15 cellular contexts compared by ENCODE assay signal in genomic region chr16:65756163-65756562, GRCh38.
DNase-seq lines count a peak whose midpoint lies in the region; ATAC-seq, FAIRE-seq and TF ChIP-seq lines count a peak whose summit lies in the region.
"Had no signal": no experiment of that assay in that cellular context is flagged by ENCODE, and none has a peak within 500 bp of the region (broad histone marks: within the 10 kb centered on the region; RNA-seq: fewer than 3 reads in every experiment).

No MANE protein-coding gene starts in this region.

- no peaks in the 10 kb centered on the region for H3K9me2 ChIP-seq in PC-3 (replicated peaks; ENCODE audit: low read length)

- H3K27ac ChIP-seq in BLaER1 treated with 17β-estradiol and CSF1 and Interleukin-3, amounts not matched to agents 10 nM and 100 nM = peak overlapping the region in 9 of 11 experiments; percentile 15 to 62 (median 47); a peak in 15 of 22 replicates
- H3K27ac ChIP-seq in PC-3 (ENCODE audit: low read length) (no peak overlapping the region), K562 (ENCODE audit: extremely low read depth, low read depth, low read length) (no peak overlapping the region)
- H3K27ac ChIP-seq: C4-2B had no signal

- no peak for ATAC-seq in PC-3
- no peak for ATAC-seq in K562
- ATAC-seq in activated T-cell treated with anti-CD3 and anti-CD28 coated beads, Interleukin-2, amount 50 U/mL, for 4 hours = no peak
- no peak for ATAC-seq in GM19463 (IDR thresholded peaks at IDR 0.05; ENCODE audit: unreplicated experiment)

- H3K27ac Mint-ChIP-seq in nephron progenitor cell = peak overlapping the region; percentile 14
- H3K27ac Mint-ChIP-seq: CD4-positive, alpha-beta memory T cell had no signal

- 24% methylated on average over 4 of the region's 4 CpGs for WGBS in K562 (ENCODE audit: insufficient coverage, low coverage, missing lambda C conversion rate)

- H3K27me3 Mint-ChIP-seq in nephron progenitor cell (ENCODE audit: low read depth, poor library complexity) = peaks cover 8% of the 10 kb centered on the region
- H3K27me3 Mint-ChIP-seq in activated T-cell treated with anti-CD3 and anti-CD28 coated beads, Interleukin-2, amount 50 U/mL, for 4 hours (ENCODE audit: low read depth) = no peaks in the 10 kb centered on the region
- H3K27me3 Mint-ChIP-seq: CD4-positive, alpha-beta memory T cell had no signal

- peaks cover 0 to 39% (median 19%) of the 10 kb centered on the region in 11 experiments; a peak in 17 of 22 replicates for H3K9me3 ChIP-seq in BLaER1 treated with 17β-estradiol and CSF1 and Interleukin-3, amounts not matched to agents 10 nM and 100 nM (replicated peaks in 1 of 11)
- H3K9me3 ChIP-seq in PC-3 (ENCODE audit: low read length) (no peaks in the 10 kb centered on the region), K562 (replicated peaks; ENCODE audit: control insufficient read depth, insufficient read depth, low read depth, low read length) (no peaks in the 10 kb centered on the region)
- H3K9me3 ChIP-seq: HAP-1 had no signal

- BruUV-seq in PC-3 (replicated peaks; lab: Mats Ljungman, UMichigan) = no TSS peak
- BruUV-seq in K562 (replicated peaks; lab: Mats Ljungman, UMichigan) = no TSS peak

- H3K9me3 Mint-ChIP-seq in nephron progenitor cell = no peaks in the 10 kb centered on the region
- peaks cover 3% of the 10 kb centered on the region for H3K9me3 Mint-ChIP-seq in activated T-cell treated with anti-CD3 and anti-CD28 coated beads, Interleukin-2, amount 50 U/mL, for 4 hours

- TF ChIP-seq POLR2A in K562 (conservative IDR thresholded peaks at IDR 0.05) = no peak

- intact Hi-C loops in PC-3 (cut with micrococcal nuclease) = no loop called here
- intact Hi-C loops in K562 (cut with micrococcal nuclease) = no loop called here

- in situ Hi-C loops in K562 (cut with MboI) = no loop called here

- CTCF ChIA-PET in PC-3 (lab: Charles Lee) = no interaction called here
- CTCF ChIA-PET in K562 (lab: Yijun Ruan, JAX; ENCODE audit: low intra/inter-chr PET ratio) = no interaction called here

- H3K36me3 Mint-ChIP-seq in nephron progenitor cell (ENCODE audit: low read depth) = no peaks in the 10 kb centered on the region
- no peaks in the 10 kb centered on the region for H3K36me3 Mint-ChIP-seq in activated T-cell treated with anti-CD3 and anti-CD28 coated beads, Interleukin-2, amount 50 U/mL, for 4 hours (ENCODE audit: insufficient read depth)
- H3K36me3 Mint-ChIP-seq: CD4-positive, alpha-beta memory T cell had no signal

- H3K9me1 ChIP-seq in K562 (ENCODE audit: control insufficient read depth, insufficient read depth, low read length) = no peaks in the 10 kb centered on the region

- H3K9ac ChIP-seq in BLaER1 treated with 17β-estradiol and CSF1 and Interleukin-3, amounts not matched to agents 10 nM and 100 nM = peak overlapping the region in 1 of 11 experiments; percentile 11; a peak in 2 of 22 replicates
- H3K9ac ChIP-seq in PC-3 (ENCODE audit: low read length) (no peak overlapping the region), K562 (ENCODE audit: insufficient read depth in 1 of 2, low read depth in 2 of 2, low read length in 2 of 2) (no peak overlapping the region)

- peaks cover 17 to 73% (median 39%) of the 10 kb centered on the region in 10 experiments for H3K4me1 ChIP-seq in BLaER1 treated with 17β-estradiol and CSF1 and Interleukin-3, amounts not matched to agents 10 nM and 100 nM
- peaks cover 10% of the 10 kb centered on the region for H3K4me1 ChIP-seq in PC-3 (ENCODE audit: insufficient read depth, low read length)
- no peaks in the 10 kb centered on the region for H3K4me1 ChIP-seq in K562 (replicated peaks in 1 of 2; ENCODE audit: control insufficient read depth in 2 of 2, insufficient read depth in 2 of 2, low read length in 2 of 2)
- H3K4me1 ChIP-seq: HAP-1 had no signal

- H3K79me2 ChIP-seq in PC-3 (ENCODE audit: low read length) = no peaks in the 10 kb centered on the region
- no peaks in the 10 kb centered on the region for H3K79me2 ChIP-seq in K562 (ENCODE audit: control insufficient read depth, insufficient read depth, low read length)

- no peaks in the 10 kb centered on the region for H4K20me1 ChIP-seq in BLaER1 treated with 17β-estradiol and CSF1 and Interleukin-3, amounts not matched to agents 10 nM and 100 nM
- no peaks in the 10 kb centered on the region for H4K20me1 ChIP-seq in PC-3 (ENCODE audit: low read length)
- no peaks in the 10 kb centered on the region for H4K20me1 ChIP-seq in K562 (replicated peaks; ENCODE audit: control insufficient read depth, insufficient read depth, low read length)

- no peak overlapping the region for H3K4me3 ChIP-seq in BLaER1 treated with 17β-estradiol and CSF1 and Interleukin-3, amounts not matched to agents 10 nM and 100 nM
- H3K4me3 ChIP-seq in PC-3 (ENCODE audit: low read length) (no peak overlapping the region), K562 (no peak overlapping the region)
- H3K4me3 ChIP-seq: HAP-1 had no signal

- no peak for TF ChIP-seq CTCF in PC-3 (conservative IDR thresholded peaks at IDR 0.05; ENCODE audit: low read depth, low read length)
- no peak for TF ChIP-seq CTCF in K562 (IDR thresholded peaks at IDR 0.05 in 2 of 3, conservative IDR thresholded peaks at IDR 0.05 in 1 of 3; ENCODE audit: insufficient read depth in 2 of 3, low read depth in 1 of 3, low read length in 3 of 3)
- TF ChIP-seq CTCF in nephron progenitor cell (IDR thresholded peaks at IDR 0.05) = no peak

- peak overlapping the region; percentile 22 to 60 (median 40); a peak in 17 of 22 replicates for H3K4me2 ChIP-seq in BLaER1 treated with 17β-estradiol and CSF1 and Interleukin-3, amounts not matched to agents 10 nM and 100 nM
- H3K4me2 ChIP-seq in PC-3 (ENCODE audit: low read length) = peak overlapping the region; percentile 24
- H3K4me2 ChIP-seq in K562 (ENCODE audit: insufficient read depth, low read length) = no peak overlapping the region

- no peaks in the 10 kb centered on the region for H3K27me3 ChIP-seq in BLaER1 treated with 17β-estradiol and CSF1 and Interleukin-3, amounts not matched to agents 10 nM and 100 nM
- H3K27me3 ChIP-seq in PC-3 (ENCODE audit: low read length) (no peaks in the 10 kb centered on the region), K562 (ENCODE audit: control insufficient read depth in 2 of 2, insufficient read depth in 2 of 2, low read length in 2 of 2) (0 out of 5 replicates have a peak, but pooled peaks cover 0 to 2% of the 10 kb centered on the region in 2 experiments)

- H3K4me1 Mint-ChIP-seq in nephron progenitor cell = peaks cover 23% of the 10 kb centered on the region
- H3K4me1 Mint-ChIP-seq in activated T-cell treated with anti-CD3 and anti-CD28 coated beads, Interleukin-2, amount 50 U/mL, for 4 hours (ENCODE audit: low read depth) = no peaks in the 10 kb centered on the region
- H3K4me1 Mint-ChIP-seq: CD4-positive, alpha-beta memory T cell had no signal

- TF ChIP-seq RAD21 in K562 (CRISPR knock-in tag; conservative IDR thresholded peaks at IDR 0.05 in 1 of 2, IDR thresholded peaks at IDR 0.05 in 1 of 2) = no peak

- H3K36me3 ChIP-seq in BLaER1 treated with 17β-estradiol and CSF1 and Interleukin-3, amounts not matched to agents 10 nM and 100 nM = no peaks in the 10 kb centered on the region
- H3K36me3 ChIP-seq in PC-3 (ENCODE audit: low read depth, low read length) = no peaks in the 10 kb centered on the region
- no peaks in the 10 kb centered on the region for H3K36me3 ChIP-seq in K562 (ENCODE audit: control insufficient read depth, insufficient read depth, low read length)
- H3K36me3 ChIP-seq: HAP-1 had no signal

- POLR2A ChIA-PET in PC-3 (lab: Charles Lee; ENCODE audit: unreplicated experiment) = no interaction called here
- POLR2A ChIA-PET in K562 (lab: Yijun Ruan, JAX) = no interaction called here

- TF ChIP-seq EP300 in K562 (IDR thresholded peaks at IDR 0.05; ENCODE audit: low read length) = no peak

- no peak overlapping the region for H3K4me3 Mint-ChIP-seq in nephron progenitor cell
- H3K4me3 Mint-ChIP-seq in activated T-cell treated with anti-CD3 and anti-CD28 coated beads, Interleukin-2, amount 50 U/mL, for 4 hours = no peak overlapping the region
- H3K4me3 Mint-ChIP-seq: CD4-positive, alpha-beta memory T cell had no signal

- peak; percentile 37 for DNase-seq in PC-3
- no peak for DNase-seq in K562 (ENCODE audit: extremely low read depth in 1 of 4, low spot score in 3 of 4)
- DNase-seq in nephron progenitor cell = no peak
- no peak for DNase-seq in activated T-cell treated with anti-CD3 and anti-CD28 coated beads, Interleukin-2, amount 50 U/mL, for 4 hours
- no peak for DNase-seq in HTR-8/SVneo (ENCODE audit: insufficient read length, low spot score)
- no peak for DNase-seq in GM03348 (ENCODE audit: low spot score)
- DNase-seq: ACHN; CD4-positive, alpha-beta memory T cell; DMS79; GOT3 had no signal

- FAIRE-seq in K562 (lab: Jason Lieb, UNC) = no peak
- FAIRE-seq in HTR-8/SVneo (lab: Jason Lieb, UNC) = no peak
- FAIRE-seq: GM12891 had no signal

- H2AFZ ChIP-seq in PC-3 (ENCODE audit: low read length) (0 out of 2 replicates have a peak overlapping the region, but pooled peaks have one; percentile 7), K562 (ENCODE audit: low read depth, low read length) (peak overlapping the region; percentile 33)

- H3F3A ChIP-seq in PC-3 (ENCODE audit: low read length, unreplicated experiment) = no peaks in the 10 kb centered on the region

TF ChIP-seq in K562, 482 proteins besides CTCF, POLR2A, EP300 and RAD21:
- no peak for TF ChIP-seq ZNF197 (CRISPR knock-in tag; IDR thresholded peaks at IDR 0.05; ENCODE audit: low read depth)
- no peak for TF ChIP-seq ZSCAN32 (CRISPR knock-in tag; IDR thresholded peaks at IDR 0.05)
- no peak for TF ChIP-seq U2AF2 (optimal IDR thresholded peaks at IDR 0.05; ENCODE audit: low read depth, low read length)
- no peak for TF ChIP-seq SMARCA4 (IDR thresholded peaks at IDR 0.05)
- TF ChIP-seq KAT7 (CRISPR knock-in tag; IDR thresholded peaks at IDR 0.05; ENCODE audit: borderline replicate concordance) = no peak
- no peak for TF ChIP-seq MYNN (IDR thresholded peaks at IDR 0.05)
- no peak for TF ChIP-seq MYNN (CRISPR knock-in tag; IDR thresholded peaks at IDR 0.05)
- no peak for TF ChIP-seq SIX5 (IDR thresholded peaks at IDR 0.05; ENCODE audit: borderline replicate concordance in 1 of 2, insufficient read depth in 1 of 2, low read depth in 1 of 2, low read length in 2 of 2)
- TF ChIP-seq CBX8 (IDR thresholded peaks at IDR 0.05; ENCODE audit: borderline replicate concordance, extremely low read depth, low read depth, low read length, poor library complexity, severe bottlenecking) = no peak

Comparison
In these comparisons a context has a peak if more than half of its experiments do, and no peak if none do; other contexts are left out.
1. H3K27ac ChIP-seq: peak in BLaER1 treated with 17β-estradiol and CSF1 and Interleukin-3, amounts not matched to agents 10 nM and 100 nM (9 of 11); none in PC-3 (single experiment) and K562 (single experiment).